ENCODE assay signal across 19 cellular contexts in the genomic region with DNA sequence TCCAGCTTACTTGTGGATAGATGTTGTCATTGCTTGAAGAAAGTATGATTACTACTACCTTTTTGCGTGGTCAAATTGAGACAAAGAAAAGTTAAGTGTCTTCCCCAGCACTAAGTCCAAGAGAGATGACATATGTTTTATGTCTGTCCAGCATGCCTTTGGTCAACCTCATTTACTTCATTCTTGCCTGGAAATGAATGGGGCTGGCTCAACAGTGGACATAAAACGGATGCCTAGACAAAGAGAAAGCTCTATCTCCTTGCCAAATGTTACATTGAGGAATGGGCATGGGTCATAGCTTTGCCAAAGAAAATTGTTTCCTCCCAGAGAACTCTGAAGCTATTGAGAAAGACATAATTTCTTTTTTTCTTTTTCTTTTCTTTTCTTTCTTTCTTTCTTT.
"Had no signal": no experiment of that assay in that cellular context is flagged by ENCODE, and none has a peak within 500 bp of the region (broad histone marks: within the 10 kb centered on the region; RNA-seq: fewer than 3 reads in every experiment).

No MANE protein-coding gene starts in this region.

- H3K4me1 ChIP-seq: body of pancreas, right atrium auricular region, uterus had no signal

- H3K27me3 ChIP-seq: body of pancreas, hepatocyte, right atrium auricular region, tibial nerve, uterus had no signal

- DNase-seq: activated CD4-positive, CD25-positive, alpha-beta regulatory T cell treated with anti-CD3 and anti-CD28 coated beads, Interleukin-2, amount 50 U/mL, for 72 hours; activated naive CD4-positive, alpha-beta T cell treated with anti-CD3 and anti-CD28 coated beads, Interleukin-2, amount 50 U/mL, for 16 hours; body of pancreas; cortex of kidney; effector CD8-positive, alpha-beta T cell; kidney; mesendoderm; natural killer cell; occipital lobe; stimulated activated CD4-positive, alpha-beta T cell treated with anti-CD3 and anti-CD28 coated beads, Interleukin-4, amount 100 ng/mL, for 24 hours; stimulated activated naive CD4-positive, alpha-beta T cell treated with Interleukin-2 at 50 U/mL for 16 hours; substantia nigra; T-cell; T-helper 9 cell; uterus had no signal

- H3K4me2 ChIP-seq: hepatocyte had no signal

- H3K36me3 ChIP-seq: right atrium auricular region, tibial nerve, uterus had no signal

- H3K4me3 ChIP-seq: body of pancreas, hepatocyte, right atrium auricular region, skin epidermis, tibial nerve, uterus had no signal

- H2AFZ ChIP-seq: hepatocyte had no signal

- H3K79me2 ChIP-seq: hepatocyte had no signal

- H3K9me3 ChIP-seq: body of pancreas, right atrium auricular region, tibial nerve, uterus had no signal

- H3K27ac ChIP-seq: body of pancreas, hepatocyte, right atrium auricular region, skin epidermis, tibial nerve, uterus had no signal
